ENCODE assay signal across 17 cellular contexts in the genomic region with DNA sequence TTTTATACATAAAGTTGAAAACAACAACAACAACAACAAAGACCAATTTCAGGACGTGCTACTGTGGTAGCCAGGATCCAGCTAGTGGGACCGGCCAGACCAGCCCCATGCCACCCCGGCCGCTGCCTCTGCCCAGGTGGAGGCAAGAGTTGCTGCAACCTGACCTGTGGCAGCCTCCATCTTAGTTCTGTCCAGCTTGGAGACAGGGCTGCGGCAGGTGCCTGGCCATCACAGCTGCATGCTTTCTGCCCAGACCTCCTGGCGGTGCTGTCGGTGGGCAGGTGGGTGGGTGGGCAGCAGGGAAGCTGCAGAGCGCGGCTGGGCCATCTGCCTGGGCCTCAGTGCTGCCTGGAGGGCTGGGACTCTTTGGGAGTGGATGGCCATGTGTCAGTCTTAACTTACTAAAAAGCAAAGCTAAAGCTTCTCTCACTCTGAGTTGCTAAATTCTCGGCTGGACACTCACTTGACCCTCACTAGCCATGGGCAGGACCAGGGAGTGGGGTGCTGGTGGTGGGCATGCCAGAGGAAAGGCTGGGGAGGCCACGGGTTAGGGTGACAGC. TPM values are rescaled to one million over a fixed set of nuclear protein-coding genes. Genes with fewer than 3 reads are reported as not detected.
DNase-seq lines count a peak whose midpoint lies in the region; ATAC-seq and TF ChIP-seq lines count a peak whose summit lies in the region.
"Had no signal": no experiment of that assay in that cellular context is flagged by ENCODE, and none has a peak within 500 bp of the region (broad histone marks: within the 10 kb centered on the region; RNA-seq: fewer than 3 reads in every experiment).

No MANE protein-coding gene starts in this region.

- H3K27me3 Mint-ChIP-seq in natural killer cell treated with Interleukin-12 subunit alpha and Interleukin-12 subunit beta and Interleukin-15 and Interleukin-18, amount 100 ng/mL, for 72 hours, result no peaks in the 10 kb centered on the region
- no peaks in the 10 kb centered on the region for H3K27me3 Mint-ChIP-seq in natural killer cell (ENCODE audit: low read depth in 2 of 2)
- H3K27me3 Mint-ChIP-seq in dendritic cell treated with granulocyte-macrophage colony-stimulating factor and Interleukin-4, amounts not matched to agents 40 ng/mL and 50 ng/mL, for 4 days, result peaks cover 5% of the 10 kb centered on the region

- H3K9me3 ChIP-seq in smooth muscle cell (replicated peaks; ENCODE audit: low read depth), result no peaks in the 10 kb centered on the region

- H3K4me1 Mint-ChIP-seq in natural killer cell treated with Interleukin-12 subunit alpha and Interleukin-12 subunit beta and Interleukin-15 and Interleukin-18, amount 100 ng/mL, for 72 hours (ENCODE audit: low read depth in 2 of 2), result peaks cover 0 to 3% of the 10 kb centered on the region in 2 donors
- peaks cover 5 to 11% of the 10 kb centered on the region in 2 donors for H3K4me1 Mint-ChIP-seq in natural killer cell
- peaks cover 24% of the 10 kb centered on the region for H3K4me1 Mint-ChIP-seq in dendritic cell treated with granulocyte-macrophage colony-stimulating factor and Interleukin-4, amounts not matched to agents 40 ng/mL and 50 ng/mL, for 4 days (ENCODE audit: low read depth)

- H3K27me3 ChIP-seq in smooth muscle cell (ENCODE audit: low read depth), result no peaks in the 10 kb centered on the region

- no peak overlapping the region for H2AFZ ChIP-seq in smooth muscle cell (ENCODE audit: low read depth)

- no peak overlapping the region for H3K27ac Mint-ChIP-seq in natural killer cell treated with Interleukin-12 subunit alpha and Interleukin-12 subunit beta and Interleukin-15 and Interleukin-18, amount 100 ng/mL, for 72 hours
- no peak overlapping the region for H3K27ac Mint-ChIP-seq in natural killer cell
- peak overlapping the region; percentile 44 for H3K27ac Mint-ChIP-seq in dendritic cell treated with granulocyte-macrophage colony-stimulating factor and Interleukin-4, amounts not matched to agents 40 ng/mL and 50 ng/mL, for 4 days

- ATAC-seq in natural killer cell treated with Interleukin-12 subunit alpha and Interleukin-12 subunit beta and Interleukin-15 and Interleukin-18, amount 100 ng/mL, for 72 hours, result no peak
- ATAC-seq in natural killer cell, result no peak
- ATAC-seq in HG03039 (IDR thresholded peaks at IDR 0.05; ENCODE audit: unreplicated experiment), result no peak
- ATAC-seq: A549 had no signal

- peaks cover 4% of the 10 kb centered on the region for H3K9me3 Mint-ChIP-seq in natural killer cell treated with Interleukin-12 subunit alpha and Interleukin-12 subunit beta and Interleukin-15 and Interleukin-18, amount 100 ng/mL, for 72 hours
- H3K9me3 Mint-ChIP-seq in natural killer cell, result peaks cover 0 to 2% of the 10 kb centered on the region in 2 donors
- peaks cover 24% of the 10 kb centered on the region for H3K9me3 Mint-ChIP-seq in dendritic cell treated with granulocyte-macrophage colony-stimulating factor and Interleukin-4, amounts not matched to agents 40 ng/mL and 50 ng/mL, for 4 days
- H3K9me3 Mint-ChIP-seq: H9 had no signal

- 96% methylated on average over 11 of the region's 11 CpGs for WGBS in smooth muscle cell (ENCODE audit: low lambda C conversion rate)

- H3K4me2 ChIP-seq in smooth muscle cell, result no peak overlapping the region
- H3K4me2 ChIP-seq: A549 had no signal

- H3K9ac ChIP-seq in smooth muscle cell (ENCODE audit: low read depth), result no peak overlapping the region

- TF ChIP-seq CTCF in natural killer cell (IDR thresholded peaks at IDR 0.05) (no peak), smooth muscle cell (IDR thresholded peaks at IDR 0.05; ENCODE audit: borderline replicate concordance, insufficient read depth, poor library complexity, severe bottlenecking) (no peak)

- intact Hi-C loops in natural killer cell (cut with micrococcal nuclease), result loop anchor here (10.0 kb wide), 1 partner anchor 194 kb away; no protein-coding TSS in a partner anchor
- intact Hi-C loops in dendritic cell treated with granulocyte-macrophage colony-stimulating factor and Interleukin-4, amounts not matched to agents 40 ng/mL and 50 ng/mL, for 4 days (cut with micrococcal nuclease), result no loop called here

- no peak overlapping the region for H3K4me3 ChIP-seq in smooth muscle cell
- H3K4me3 ChIP-seq: A549 had no signal

- peaks cover 6% of the 10 kb centered on the region for H3K36me3 Mint-ChIP-seq in natural killer cell treated with Interleukin-12 subunit alpha and Interleukin-12 subunit beta and Interleukin-15 and Interleukin-18, amount 100 ng/mL, for 72 hours
- peaks cover 8% of the 10 kb centered on the region for H3K36me3 Mint-ChIP-seq in natural killer cell
- peaks cover 60% of the 10 kb centered on the region for H3K36me3 Mint-ChIP-seq in dendritic cell treated with granulocyte-macrophage colony-stimulating factor and Interleukin-4, amounts not matched to agents 40 ng/mL and 50 ng/mL, for 4 days (ENCODE audit: low read depth)

- no peaks in the 10 kb centered on the region for H3F3A ChIP-seq in smooth muscle cell (ENCODE audit: low read depth)

- H3K36me3 ChIP-seq in smooth muscle cell (ENCODE audit: low read depth), result no peaks in the 10 kb centered on the region

- H3K4me1 ChIP-seq in smooth muscle cell (ENCODE audit: low read depth), result peaks cover 9% of the 10 kb centered on the region

- H4K20me1 ChIP-seq in smooth muscle cell (ENCODE audit: low read depth), result peaks cover 1% of the 10 kb centered on the region

- H3K4me3 Mint-ChIP-seq in natural killer cell treated with Interleukin-12 subunit alpha and Interleukin-12 subunit beta and Interleukin-15 and Interleukin-18, amount 100 ng/mL, for 72 hours, result no peak overlapping the region
- H3K4me3 Mint-ChIP-seq in natural killer cell, result no peak overlapping the region
- H3K4me3 Mint-ChIP-seq in dendritic cell treated with granulocyte-macrophage colony-stimulating factor and Interleukin-4, amounts not matched to agents 40 ng/mL and 50 ng/mL, for 4 days, result no peak overlapping the region
- H3K4me3 Mint-ChIP-seq: H9 had no signal

- no peaks in the 10 kb centered on the region for H3K79me2 ChIP-seq in smooth muscle cell (ENCODE audit: low read depth)

- DNase-seq in natural killer cell treated with Interleukin-12 subunit alpha and Interleukin-12 subunit beta and Interleukin-15 and Interleukin-18, amount 100 ng/mL, for 72 hours (ENCODE audit: low spot score), result peak; percentile 13
- no peak for DNase-seq in natural killer cell
- DNase-seq in smooth muscle cell (lab: John Stamatoyannopoulos, UW; ENCODE audit: unreplicated experiment), result no peak
- no peak for DNase-seq in NCI-H1436 (lab: John Stamatoyannopoulos, UW)
- DNase-seq in GM03348 (ENCODE audit: low spot score), result no peak
- DNase-seq: DMS53, H9, KBM-7, NCI-H1436 treated with DMSO at 0.1 percent for 48 hours, NCI-H2029 treated with DMSO at 0.1 percent for 48 hours, NCI-H2171 treated with DMSO at 0.1 percent for 48 hours, NCI-H446 treated with DMSO at 0.1 percent for 48 hours, NCI-H748 treated with DMSO at 0.1 percent for 48 hours had no signal

- peak overlapping the region; percentile 28 for H3K27ac ChIP-seq in smooth muscle cell (ENCODE audit: low read depth)
- H3K27ac ChIP-seq: A549, C4-2B had no signal

RNA-seq across cellular contexts. Expression of gene KIAA1614, which starts 38.6 kb away (rescaled TPM):
- total RNA-seq in natural killer cell treated with Interleukin-12 subunit alpha and Interleukin-12 subunit beta and Interleukin-15 and Interleukin-18, amount 100 ng/mL, for 72 hours, result under 1 TPM; 0.22 to 0.67 TPM
- total RNA-seq in natural killer cell (under 1 TPM; 0.09 to 0.80 (median 0.40) TPM), smooth muscle cell (3.2 and 8.4 TPM in 2 replicates)
- 2.9 and 6.8 TPM in 2 replicates for polyA plus RNA-seq in smooth muscle cell
